17 cellular contexts compared by ENCODE assay signal in the genomic region with DNA sequence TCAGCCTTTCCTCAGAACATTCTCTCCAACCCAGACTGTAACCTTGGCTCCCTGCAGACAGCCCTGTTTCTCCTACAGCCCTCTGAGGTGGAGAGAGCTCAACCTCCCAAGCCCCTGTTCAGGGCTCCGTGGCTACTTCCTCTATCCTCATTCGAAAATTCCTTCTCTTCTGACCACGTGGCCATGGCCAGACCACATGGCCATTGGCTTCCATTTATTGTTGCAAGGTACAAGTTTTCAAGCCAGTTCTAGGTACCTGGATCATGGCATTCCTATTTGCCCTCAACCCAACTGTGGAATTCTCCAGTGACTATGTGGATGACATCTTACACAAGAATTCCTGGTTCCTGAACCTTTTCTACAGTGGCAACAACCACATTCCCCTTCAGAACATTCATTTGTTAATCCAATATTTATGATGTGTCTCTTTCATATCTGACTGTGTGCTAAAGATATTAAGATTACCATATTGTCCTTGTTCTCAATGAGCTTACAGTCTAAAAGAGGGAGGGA.
"Had no signal": no experiment of that assay in that cellular context is flagged by ENCODE, and none has a peak within 500 bp of the region (broad histone marks: within the 10 kb centered on the region; RNA-seq: fewer than 3 reads in every experiment).

No MANE protein-coding gene starts in this region.

- ATAC-seq: activated CD8-positive, alpha-beta T cell treated with anti-CD3 and anti-CD28 coated beads, Interleukin-2, amount 10 ng/mL, durations not matched to agents 7 days and 5 days; activated T-cell treated with anti-CD3 and anti-CD28 coated beads, Interleukin-2, amount 50 U/mL, for 72 hours; pancreas had no signal

- H3K36me3 ChIP-seq: neural progenitor cell, pancreas had no signal

- H3K4me2 ChIP-seq: neural progenitor cell had no signal

- FAIRE-seq: pancreas had no signal

- H3K4me3 ChIP-seq: dorsolateral prefrontal cortex, lung, neural progenitor cell, pancreas, skin epidermis had no signal

- H3K4me3 Mint-ChIP-seq: activated B cell treated with CpG ODN at 0.5 μM for 24 hours; activated CD8-positive, alpha-beta T cell treated with anti-CD3 and anti-CD28 coated beads, Interleukin-2, amount 10 ng/mL, durations not matched to agents 7 days and 5 days; activated naive CD8-positive, alpha-beta T cell treated with anti-CD3 and anti-CD28 coated beads for 36 hours; activated T-cell treated with anti-CD3 and anti-CD28 coated beads, Interleukin-2, amount 50 U/mL, for 72 hours; endodermal cell; neural progenitor cell; T-helper 1 cell treated with Interleukin-12 subunit alpha and Interleukin-12 subunit beta and Interleukin-4 antibody, amounts not matched to agents 30 μg/mL and 1 μg/mL, for 36 hours had no signal

- H3K9me3 Mint-ChIP-seq: activated B cell treated with CpG ODN at 0.5 μM for 24 hours; activated T-cell treated with anti-CD3 and anti-CD28 coated beads, Interleukin-2, amount 50 U/mL, for 72 hours; endodermal cell; T-helper 1 cell treated with Interleukin-12 subunit alpha and Interleukin-12 subunit beta and Interleukin-4 antibody, amounts not matched to agents 30 μg/mL and 1 μg/mL, for 36 hours had no signal

- H3K27ac Mint-ChIP-seq: activated B cell treated with CpG ODN at 0.5 μM for 24 hours; activated CD8-positive, alpha-beta T cell treated with anti-CD3 and anti-CD28 coated beads, Interleukin-2, amount 10 ng/mL, durations not matched to agents 7 days and 5 days; activated naive CD8-positive, alpha-beta T cell treated with anti-CD3 and anti-CD28 coated beads for 36 hours; activated T-cell treated with anti-CD3 and anti-CD28 coated beads, Interleukin-2, amount 50 U/mL, for 72 hours; endodermal cell; neural progenitor cell; T-helper 1 cell treated with Interleukin-12 subunit alpha and Interleukin-12 subunit beta and Interleukin-4 antibody, amounts not matched to agents 30 μg/mL and 1 μg/mL, for 36 hours had no signal

- H3K27me3 Mint-ChIP-seq: activated B cell treated with CpG ODN at 0.5 μM for 24 hours; activated naive CD8-positive, alpha-beta T cell treated with anti-CD3 and anti-CD28 coated beads for 36 hours had no signal

- DNase-seq: activated B cell treated with CpG ODN at 0.5 μM for 24 hours; activated CD4-positive, alpha-beta T cell treated with anti-CD3 and anti-CD28 coated beads for 48 hours; activated CD8-positive, alpha-beta memory T cell treated with anti-CD3 and anti-CD28 coated beads, Interleukin-2, amount 50 U/mL, for 4 hours; activated CD8-positive, alpha-beta T cell treated with anti-CD3 and anti-CD28 coated beads, Interleukin-2, amount 10 ng/mL, durations not matched to agents 7 days and 5 days; activated naive CD8-positive, alpha-beta T cell treated with anti-CD3 and anti-CD28 coated beads for 36 hours; activated T-cell treated with anti-CD3 and anti-CD28 coated beads, Interleukin-2, amount 50 U/mL, for 72 hours; dorsolateral prefrontal cortex; endodermal cell; midbrain; pancreas; stimulated activated CD4-positive, alpha-beta T cell treated with anti-CD3 and anti-CD28 coated beads, Interleukin-15, amount 100 ng/mL, for 24 hours; stimulated activated CD4-positive, alpha-beta T cell treated with anti-CD3 and anti-CD28 coated beads, Interleukin-4, amount 100 ng/mL, for 1 hour; stimulated activated naive CD4-positive, alpha-beta T cell treated with Interleukin-2 at 50 U/mL for 16 hours had no signal

- H3K27ac ChIP-seq: dorsolateral prefrontal cortex, neural progenitor cell, pancreas, skin epidermis had no signal

- H3K9ac ChIP-seq: neural progenitor cell had no signal

- H3K4me1 Mint-ChIP-seq: endodermal cell had no signal

- H3K27me3 ChIP-seq: dorsolateral prefrontal cortex, neural progenitor cell, pancreas had no signal

- H2AFZ ChIP-seq: neural progenitor cell had no signal

- H3K9me3 ChIP-seq: pancreas had no signal

- H3K4me1 ChIP-seq: neural progenitor cell, pancreas had no signal
